2 cellular contexts compared by ENCODE assay signal in the genomic region with DNA sequence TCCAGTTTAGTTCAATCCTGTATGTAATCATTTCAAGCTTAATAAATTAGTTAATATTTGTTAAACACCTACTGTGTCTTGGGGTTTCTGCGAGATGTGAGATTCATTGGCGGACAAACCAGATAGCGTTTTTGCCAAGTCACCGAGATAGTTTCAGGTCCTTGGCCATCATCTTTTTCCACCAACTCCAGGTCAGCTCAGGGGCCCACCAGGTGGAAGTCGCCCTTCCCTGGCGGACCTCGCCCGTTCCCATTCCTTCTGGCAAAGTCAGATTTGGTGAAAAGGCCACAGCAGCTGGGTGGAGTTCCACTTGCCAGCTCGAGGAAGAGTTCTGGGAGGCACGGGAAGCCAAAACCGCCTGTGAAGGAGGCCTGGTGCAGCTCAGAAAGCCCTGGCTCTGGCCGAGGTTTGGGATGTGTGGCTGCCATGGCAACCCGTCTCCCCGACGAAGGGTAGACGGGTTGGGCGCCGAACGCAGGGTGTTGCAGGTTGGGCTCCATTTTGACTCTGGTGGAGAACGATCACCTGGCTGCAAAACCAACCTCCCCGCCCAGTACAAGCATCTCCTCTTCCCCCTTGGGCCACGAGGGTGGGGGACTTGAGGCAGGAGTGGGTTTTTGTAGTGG.
A peak's percentile ranks its signal among the peaks of the same experiment; 100 is the strongest.
TF ChIP-seq lines count a peak whose summit lies in the region.

No MANE protein-coding gene starts in this region.

TF ChIP-seq in A549, 52 proteins besides CTCF, POLR2A, EP300 and RAD21:
- TF ChIP-seq MYC (IDR thresholded peaks at IDR 0.05; ENCODE audit: borderline replicate concordance, low read length) (no peak), MAFK (IDR thresholded peaks at IDR 0.05; ENCODE audit: partially characterized antibody) (peak; percentile 13)

TF ChIP-seq in WTC11, 78 proteins besides CTCF, POLR2A, EP300 and RAD21:
- no peak for TF ChIP-seq E2F1 (CRISPR knock-in tag; IDR thresholded peaks at IDR 0.05)
- no peak for TF ChIP-seq USF1 (CRISPR knock-in tag; IDR thresholded peaks at IDR 0.05)
- TF ChIP-seq CREB1 (CRISPR knock-in tag; IDR thresholded peaks at IDR 0.05) = no peak
- TF ChIP-seq ZBTB21 (CRISPR knock-in tag; IDR thresholded peaks at IDR 0.05; ENCODE audit: borderline replicate concordance) = no peak
- TF ChIP-seq MYBL2 (CRISPR knock-in tag; IDR thresholded peaks at IDR 0.05) = no peak
- no peak for TF ChIP-seq MXD4 (CRISPR knock-in tag; IDR thresholded peaks at IDR 0.05; ENCODE audit: borderline replicate concordance)
